ENCODE assay signal across 12 cellular contexts in genomic region chr12:54330442-54330841, GRCh38. TPM values are rescaled to one million over a fixed set of nuclear protein-coding genes. Genes with fewer than 3 reads are reported as not detected.
DNase-seq lines count a peak whose midpoint lies in the region; ATAC-seq lines count a peak whose summit lies in the region.
"Had no signal": no experiment of that assay in that cellular context is flagged by ENCODE, and none has a peak within 500 bp of the region (broad histone marks: within the 10 kb centered on the region; RNA-seq: fewer than 3 reads in every experiment).

No MANE protein-coding gene starts in this region.

- DNase-seq in ELF-1 (ENCODE audit: low read depth, low spot score) (peak; percentile 55), NCI-H2196 treated with DMSO at 0.1 percent for 48 hours (lab: John Stamatoyannopoulos, UW; ENCODE audit: unreplicated experiment) (no peak), NCI-H69 (lab: John Stamatoyannopoulos, UW) (no peak)
- DNase-seq in activated naive CD8-positive, alpha-beta T cell treated with anti-CD3 and anti-CD28 coated beads for 36 hours, result no peak
- DNase-seq in naive thymus-derived CD4-positive, alpha-beta T cell, result no peak
- no peak for DNase-seq in stimulated activated CD4-positive, alpha-beta T cell treated with anti-CD3 and anti-CD28 coated beads, Interleukin-2, amount 100 ng/mL, for 24 hours
- DNase-seq: activated T-cell treated with anti-CD3 and anti-CD28 coated beads, Interleukin-2, amount 50 U/mL, for 1 hour; NCI-H1092; SK-N-SH had no signal

- peak overlapping the region; percentile 36 for H3K27ac ChIP-seq in ACC112 (ENCODE audit: low read depth, low read length)
- H3K27ac ChIP-seq in naive thymus-derived CD4-positive, alpha-beta T cell (ENCODE audit: low read depth, low read length), result peak overlapping the region; percentile 46

- H3K4me1 ChIP-seq in ACC112 (ENCODE audit: control insufficient read depth, insufficient read depth, low read length, unreplicated experiment), result peaks cover 42% of the 10 kb centered on the region
- peaks cover 19 to 58% of the 10 kb centered on the region in 2 donors for H3K4me1 ChIP-seq in naive thymus-derived CD4-positive, alpha-beta T cell (ENCODE audit: control insufficient read depth in 2 of 2, insufficient read depth in 2 of 2, low read length in 2 of 2)

- H3K27ac Mint-ChIP-seq in activated naive CD8-positive, alpha-beta T cell treated with anti-CD3 and anti-CD28 coated beads for 36 hours, result peak overlapping the region; percentile 59
- peak overlapping the region; percentile 68 to 95 (median 85) for H3K27ac Mint-ChIP-seq in naive thymus-derived CD4-positive, alpha-beta T cell

- no peaks in the 10 kb centered on the region; the same call in 1 of the 2 replicates for H3K36me3 ChIP-seq in ACC112 (ENCODE audit: insufficient read depth, low read length)
- H3K36me3 ChIP-seq in naive thymus-derived CD4-positive, alpha-beta T cell (ENCODE audit: control insufficient read depth in 2 of 3, insufficient read depth in 3 of 3, low read length in 3 of 3), result no peaks in the 10 kb centered on the region

- intact Hi-C loops in naive thymus-derived CD4-positive, alpha-beta T cell (cut with micrococcal nuclease), result no loop called here

- CTCF ChIA-PET in naive thymus-derived CD4-positive, alpha-beta T cell (lab: Charles Lee), result no interaction called here

- H3K9me3 Mint-ChIP-seq in activated naive CD8-positive, alpha-beta T cell treated with anti-CD3 and anti-CD28 coated beads for 36 hours, result no peaks in the 10 kb centered on the region
- no peaks in the 10 kb centered on the region for H3K9me3 Mint-ChIP-seq in naive thymus-derived CD4-positive, alpha-beta T cell
- H3K9me3 Mint-ChIP-seq: WTC11 had no signal

- ATAC-seq in naive thymus-derived CD4-positive, alpha-beta T cell, result no peak
- no peak for ATAC-seq in HG02678 (IDR thresholded peaks at IDR 0.05; ENCODE audit: unreplicated experiment)
- ATAC-seq: WTC11 had no signal

- H3K27me3 ChIP-seq in ACC112 (ENCODE audit: insufficient read depth, low read length), result no peaks in the 10 kb centered on the region
- H3K27me3 ChIP-seq in naive thymus-derived CD4-positive, alpha-beta T cell (ENCODE audit: control insufficient read depth in 2 of 2, insufficient read depth in 2 of 2, low read length in 2 of 2), result no peaks in the 10 kb centered on the region

- POLR2A ChIA-PET in naive thymus-derived CD4-positive, alpha-beta T cell (lab: Charles Lee), result interaction anchor here (0.7 to 2.4 kb wide), 4 partner anchors 21 to 1438 kb away, joined by 3 to 7 read pairs (median 3); partner anchors contain the start of genes CBX5 and HNRNPA1

- H3K79me2 ChIP-seq in ACC112 (ENCODE audit: control insufficient read depth, insufficient read depth, low read length, unreplicated experiment), result peaks cover 80% of the 10 kb centered on the region

- H2AFZ ChIP-seq in ACC112 (ENCODE audit: low read length, unreplicated experiment), result no peak overlapping the region

- no peak overlapping the region for H3K4me3 Mint-ChIP-seq in activated naive CD8-positive, alpha-beta T cell treated with anti-CD3 and anti-CD28 coated beads for 36 hours
- peak overlapping the region in 8 of 10 donors; percentile 10 to 71 (median 62) for H3K4me3 Mint-ChIP-seq in naive thymus-derived CD4-positive, alpha-beta T cell
- H3K4me3 Mint-ChIP-seq: WTC11 had no signal

- peaks cover 53% of the 10 kb centered on the region for H3K4me1 Mint-ChIP-seq in activated naive CD8-positive, alpha-beta T cell treated with anti-CD3 and anti-CD28 coated beads for 36 hours
- H3K4me1 Mint-ChIP-seq in naive thymus-derived CD4-positive, alpha-beta T cell, result peaks cover 25 to 82% (median 57%) of the 10 kb centered on the region in 7 donors

- no peaks in the 10 kb centered on the region for H3K27me3 Mint-ChIP-seq in activated naive CD8-positive, alpha-beta T cell treated with anti-CD3 and anti-CD28 coated beads for 36 hours
- H3K27me3 Mint-ChIP-seq in naive thymus-derived CD4-positive, alpha-beta T cell, result no peaks in the 10 kb centered on the region

- peaks cover 2% of the 10 kb centered on the region for H3K36me3 Mint-ChIP-seq in activated naive CD8-positive, alpha-beta T cell treated with anti-CD3 and anti-CD28 coated beads for 36 hours
- H3K36me3 Mint-ChIP-seq in naive thymus-derived CD4-positive, alpha-beta T cell, result peaks cover 0 to 9% (median 0%) of the 10 kb centered on the region in 5 donors
- H3K36me3 Mint-ChIP-seq: WTC11 had no signal

- H3K4me3 ChIP-seq in ACC112 (ENCODE audit: low read depth, low read length), result peak overlapping the region; percentile 44; the same call in 1 of the 2 replicates
- no peak overlapping the region for H3K4me3 ChIP-seq in naive thymus-derived CD4-positive, alpha-beta T cell (ENCODE audit: low read length)

- no peaks in the 10 kb centered on the region for H3K9me3 ChIP-seq in naive thymus-derived CD4-positive, alpha-beta T cell (ENCODE audit: control insufficient read depth in 2 of 3, low read length in 3 of 3)
- H3K9me3 ChIP-seq: SK-N-SH had no signal

RNA-seq across cellular contexts. Expression of gene COPZ1, which starts 5.5 kb away (rescaled TPM):
- 100 to 1,000 TPM in 1 of 2 experiments, 10 to 100 TPM in 1; 96.3 to 102 TPM for total RNA-seq in activated naive CD8-positive, alpha-beta T cell treated with anti-CD3 and anti-CD28 coated beads for 36 hours
- total RNA-seq in naive thymus-derived CD4-positive, alpha-beta T cell, result 100 to 1,000 TPM in 1 of 5 experiments, 10 to 100 TPM in 4; 47.5 to 141 (median 80.0) TPM
- polyA plus RNA-seq in naive thymus-derived CD4-positive, alpha-beta T cell, result 100 to 1,000 TPM; 131 to 171 TPM

RNA-seq across cellular contexts. Expression of gene NFE2, which starts 29.6 kb away (rescaled TPM):
- not detected for total RNA-seq in activated naive CD8-positive, alpha-beta T cell treated with anti-CD3 and anti-CD28 coated beads for 36 hours
- 10 to 100 TPM in 1 of 5 experiments, 1 to 10 TPM in 1, not detected in 3; 2.0 to 23.3 TPM for total RNA-seq in naive thymus-derived CD4-positive, alpha-beta T cell
- under 1 TPM in 1 of 2 donors, not detected in 1; 0.61 TPM for polyA plus RNA-seq in naive thymus-derived CD4-positive, alpha-beta T cell

RNA-seq across cellular contexts. Expression of gene GPR84, which starts 33.8 kb away (rescaled TPM):
- total RNA-seq in activated naive CD8-positive, alpha-beta T cell treated with anti-CD3 and anti-CD28 coated beads for 36 hours, result 1 to 10 TPM in 1 of 2 experiments, under 1 TPM in 1; 0.62 to 1.2 TPM
- 10 to 100 TPM in 1 of 5 experiments, 1 to 10 TPM in 2, not detected in 2; 1.2 to 13.1 (median 3.9) TPM for total RNA-seq in naive thymus-derived CD4-positive, alpha-beta T cell
- polyA plus RNA-seq in naive thymus-derived CD4-positive, alpha-beta T cell, result not detected

RNA-seq across cellular contexts. Expression of gene HNRNPA1, which starts 49.9 kb away (rescaled TPM):
- total RNA-seq in activated naive CD8-positive, alpha-beta T cell treated with anti-CD3 and anti-CD28 coated beads for 36 hours, result 1,000 to 10,000 TPM; 2,335 to 2,367 TPM
- 1,000 to 10,000 TPM; 1,019 to 1,660 (median 1,193) TPM for total RNA-seq in naive thymus-derived CD4-positive, alpha-beta T cell
- polyA plus RNA-seq in naive thymus-derived CD4-positive, alpha-beta T cell, result 1,000 to 10,000 TPM in 1 of 2 donors, 100 to 1,000 TPM in 1; 933 to 1,045 TPM

RNA-seq across cellular contexts. Expression of gene CBX5, which starts 50.5 kb away (rescaled TPM):
- total RNA-seq in activated naive CD8-positive, alpha-beta T cell treated with anti-CD3 and anti-CD28 coated beads for 36 hours, result 100 to 1,000 TPM; 101 to 105 TPM
- total RNA-seq in naive thymus-derived CD4-positive, alpha-beta T cell, result 100 to 1,000 TPM in 1 of 5 experiments, 10 to 100 TPM in 4; 40.3 to 133 (median 77.2) TPM
- polyA plus RNA-seq in naive thymus-derived CD4-positive, alpha-beta T cell, result 10 to 100 TPM; 28.2 to 34.5 TPM
